8 cellular contexts compared by ENCODE assay signal in genomic region chr12:3168775-3169221, GRCh38.
A peak's percentile ranks its signal among the peaks of the same experiment; 100 is the strongest.
DNase-seq lines count a peak whose midpoint lies in the region; ATAC-seq, FAIRE-seq and TF ChIP-seq lines count a peak whose summit lies in the region.

No MANE protein-coding gene starts in this region.

- RAD21 ChIA-PET in HCT116 (lab: Charles Lee; ENCODE audit: low non-redundant PET in 1 of 2, low total read pairs in 2 of 2, uncharacterized antibody in 2 of 2, unreplicated experiment in 2 of 2) = interaction anchor here in 1 of 2 experiments (0.7 kb wide), 1 partner anchor 128 kb away, joined by 3 read pairs; no protein-coding TSS in a partner anchor

- H2AK5ac ChIP-seq in mesenchymal stem cell (ENCODE audit: low read length, severe bottlenecking) = peak overlapping the region; percentile 95

- H3K4me1 Mint-ChIP-seq in astrocyte (ENCODE audit: low read depth, unreplicated experiment) (peaks cover 64% of the 10 kb centered on the region), glutamatergic neuron (ENCODE audit: low read depth, unreplicated experiment) (peaks cover 73% of the 10 kb centered on the region)

- TF ChIP-seq POLR2A in HCT116 (IDR thresholded peaks at IDR 0.05; ENCODE audit: borderline replicate concordance, extremely low read depth, insufficient read depth, insufficient read length) = no peak

- WGBS in mesenchymal stem cell = 32% methylated on average over 8 of the region's 14 CpGs

- H3K4me3 ChIP-seq in AG04449 (ENCODE audit: low read depth, low read length) = no peak overlapping the region
- peak overlapping the region; percentile 18 to 47 for H3K4me3 ChIP-seq in HCT116 (replicated peaks in 1 of 2; ENCODE audit: low read depth in 1 of 2, low read length in 2 of 2)
- H3K4me3 ChIP-seq in astrocyte (ENCODE audit: insufficient read depth, low read depth, low read length) = no peak overlapping the region
- no peak overlapping the region for H3K4me3 ChIP-seq in mesenchymal stem cell (ENCODE audit: insufficient read depth in 1 of 2, low read depth in 1 of 2, low read length in 2 of 2)

- peaks cover 35% of the 10 kb centered on the region for H3K79me1 ChIP-seq in mesenchymal stem cell (replicated peaks; ENCODE audit: low read length, poor library complexity, severe bottlenecking)

- peak; percentile 90 for ATAC-seq in HCT116
- no peak for ATAC-seq in HG02970 (IDR thresholded peaks at IDR 0.05; ENCODE audit: low FRiP score, unreplicated experiment)
- ATAC-seq in GM18868 (IDR thresholded peaks at IDR 0.05; ENCODE audit: unreplicated experiment) = no peak
- no peak for ATAC-seq in HG03439 (IDR thresholded peaks at IDR 0.05; ENCODE audit: unreplicated experiment)

- H2BK12ac ChIP-seq in mesenchymal stem cell (ENCODE audit: low read length in 2 of 2) = peak overlapping the region in 1 of 2 experiments; percentile 94

- peaks cover 30 to 42% of the 10 kb centered on the region in 2 experiments for H3K4me1 ChIP-seq in HCT116 (ENCODE audit: control insufficient read depth in 1 of 2, insufficient read depth in 2 of 2, low read length in 2 of 2)
- peaks cover 46% of the 10 kb centered on the region for H3K4me1 ChIP-seq in astrocyte (ENCODE audit: insufficient read depth, low read length)
- H3K4me1 ChIP-seq in mesenchymal stem cell (ENCODE audit: control insufficient read depth, insufficient read depth, low read depth, low read length) = peaks cover 54% of the 10 kb centered on the region

- H3K36me3 Mint-ChIP-seq in astrocyte (ENCODE audit: low read depth, unreplicated experiment) (no peaks in the 10 kb centered on the region), glutamatergic neuron (ENCODE audit: unreplicated experiment) (no peaks in the 10 kb centered on the region)

- DNase-seq in AG04449 (ENCODE audit: low read depth, low spot score) (peak; percentile 79), HCT116 (ENCODE audit: low read depth, low spot score) (peak; percentile 72), astrocyte (ENCODE audit: low read depth) (peak; percentile 97), mesenchymal stem cell (peak; percentile 98), glutamatergic neuron (no peak)

- no peak overlapping the region for H4K8ac ChIP-seq in mesenchymal stem cell (ENCODE audit: low read length)

- H3K9me3 Mint-ChIP-seq in astrocyte (ENCODE audit: unreplicated experiment) (no peaks in the 10 kb centered on the region), glutamatergic neuron (ENCODE audit: unreplicated experiment) (peaks cover under 1% of the 10 kb centered on the region)

- peak overlapping the region; percentile 40 for H4K91ac ChIP-seq in mesenchymal stem cell (ENCODE audit: low read length)

- no peaks in the 10 kb centered on the region for H3K36me3 ChIP-seq in HCT116 (ENCODE audit: control insufficient read depth in 1 of 2, insufficient read depth in 2 of 2, low read length in 2 of 2)
- H3K36me3 ChIP-seq in astrocyte (ENCODE audit: insufficient read depth, low read length) = no peaks in the 10 kb centered on the region
- H3K36me3 ChIP-seq in mesenchymal stem cell (ENCODE audit: control insufficient read depth in 1 of 2, insufficient read depth in 2 of 2, low read depth in 1 of 2, low read length in 2 of 2) = peaks cover 0 to 14% of the 10 kb centered on the region in 2 experiments

- CTCF ChIA-PET in AG04449 (lab: Yijun Ruan, JAX) = interaction anchor here (1.0 to 6.9 kb wide), 14 partner anchors 10 to 132 kb away, joined by 3 to 42 read pairs (median 6); no protein-coding TSS in a partner anchor
- CTCF ChIA-PET in HCT116 (lab: Charles Lee) = interaction anchor here (1.2 to 2.5 kb wide), 3 partner anchors 34 to 107 kb away, joined by 3 to 8 read pairs (median 3); no protein-coding TSS in a partner anchor

- TF ChIP-seq CTCF in AG04449 (IDR thresholded peaks at IDR 0.05; ENCODE audit: insufficient read depth, low read length, missing control alignments) = no peak
- TF ChIP-seq CTCF in HCT116 (IDR thresholded peaks at IDR 0.05 in 2 of 3, conservative IDR thresholded peaks at IDR 0.05 in 1 of 3; ENCODE audit: borderline replicate concordance in 1 of 3, insufficient read depth in 1 of 3, low read depth in 2 of 3, low read length in 2 of 3) = no peak
- no peak for TF ChIP-seq CTCF in astrocyte (IDR thresholded peaks at IDR 0.05; ENCODE audit: insufficient read depth, low read depth, low read length)
- no peak for TF ChIP-seq CTCF in glutamatergic neuron (IDR thresholded peaks at IDR 0.05; ENCODE audit: partially characterized antibody, unreplicated experiment)

- H3K27me3 Mint-ChIP-seq in astrocyte (ENCODE audit: low read depth, unreplicated experiment) = no peaks in the 10 kb centered on the region
- peaks cover 4% of the 10 kb centered on the region for H3K27me3 Mint-ChIP-seq in glutamatergic neuron (ENCODE audit: unreplicated experiment)

- H3K4me2 ChIP-seq in HCT116 (ENCODE audit: low read length) = peak overlapping the region; percentile 79
- H3K4me2 ChIP-seq in astrocyte (ENCODE audit: low read length) = peak overlapping the region; percentile 80
- peak overlapping the region; percentile 28 for H3K4me2 ChIP-seq in mesenchymal stem cell (ENCODE audit: low read length, poor library complexity, severe bottlenecking)

- H2BK5ac ChIP-seq in mesenchymal stem cell (ENCODE audit: low read depth, low read length, poor library complexity, severe bottlenecking) = no peak overlapping the region

- peak overlapping the region; percentile 82 for H3K27ac Mint-ChIP-seq in astrocyte (ENCODE audit: unreplicated experiment)
- no peak overlapping the region for H3K27ac Mint-ChIP-seq in glutamatergic neuron (ENCODE audit: unreplicated experiment)

- H3K27me3 ChIP-seq in HCT116 (ENCODE audit: insufficient read depth, low read length) = no peaks in the 10 kb centered on the region
- no peaks in the 10 kb centered on the region for H3K27me3 ChIP-seq in astrocyte (ENCODE audit: insufficient read depth, low read length)
- no peaks in the 10 kb centered on the region for H3K27me3 ChIP-seq in mesenchymal stem cell (ENCODE audit: control insufficient read depth in 1 of 2, insufficient read depth in 1 of 2, low read length in 2 of 2)

- no peak overlapping the region for H2BK15ac ChIP-seq in mesenchymal stem cell (ENCODE audit: low read depth, poor library complexity, severe bottlenecking)

- H4K20me1 ChIP-seq in HCT116 (ENCODE audit: insufficient read depth) (no peaks in the 10 kb centered on the region), astrocyte (ENCODE audit: insufficient read depth, low read length) (peaks cover 6% of the 10 kb centered on the region)

- H3K9me3 ChIP-seq in HCT116 (ENCODE audit: control insufficient read depth in 1 of 2, insufficient read depth in 1 of 2, low read depth in 1 of 2, low read length in 2 of 2) (no peaks in the 10 kb centered on the region), astrocyte (ENCODE audit: insufficient read depth, low read depth, low read length) (no peaks in the 10 kb centered on the region), mesenchymal stem cell (ENCODE audit: control insufficient read depth, low read length) (no peaks in the 10 kb centered on the region)

- no peaks in the 10 kb centered on the region for H3K9me2 ChIP-seq in HCT116 (ENCODE audit: insufficient read depth)

- H3K14ac ChIP-seq in mesenchymal stem cell (ENCODE audit: low read length in 2 of 2) = peak overlapping the region in 1 of 2 experiments; percentile 35

- H3K27ac ChIP-seq in HCT116 (ENCODE audit: low read depth, low read length) (peak overlapping the region; percentile 46), astrocyte (ENCODE audit: low read depth, low read length) (peak overlapping the region; percentile 94), mesenchymal stem cell (ENCODE audit: low read length, poor library complexity, severe bottlenecking) (peak overlapping the region; percentile 67)

- peak overlapping the region; percentile 64 for H3K4me3 Mint-ChIP-seq in astrocyte (ENCODE audit: unreplicated experiment)
- no peak overlapping the region for H3K4me3 Mint-ChIP-seq in glutamatergic neuron (ENCODE audit: unreplicated experiment)

- no peak overlapping the region for H3K4ac ChIP-seq in mesenchymal stem cell (ENCODE audit: low read depth in 1 of 2, low read length in 2 of 2)

- peak overlapping the region in 1 of 2 experiments; percentile 14 for H3K23ac ChIP-seq in mesenchymal stem cell (ENCODE audit: low read length in 2 of 2)

- no peak overlapping the region for H2BK120ac ChIP-seq in mesenchymal stem cell (ENCODE audit: low read depth, low read length)

- POLR2A ChIA-PET in AG04449 (lab: Yijun Ruan, JAX) (no interaction called here), HCT116 (lab: Charles Lee) (interaction anchor here (1.2 kb wide), 1 partner anchor 33 kb away, joined by 3 read pairs; no protein-coding TSS in a partner anchor)

- H2AFZ ChIP-seq in HCT116 (ENCODE audit: low read depth, low read length, poor library complexity, severe bottlenecking) = no peak overlapping the region
- peak overlapping the region; percentile 11 for H2AFZ ChIP-seq in astrocyte (ENCODE audit: low read depth, low read length)
- H2AFZ ChIP-seq in mesenchymal stem cell (ENCODE audit: low read depth, low read length) = no peak overlapping the region

- FAIRE-seq in astrocyte (lab: Jason Lieb, UNC) = peak; percentile 83

- no TSS peak for BruUV-seq in HCT116 (replicated peaks; lab: Mats Ljungman, UMichigan)

- peak overlapping the region; percentile 70 to 84 for H3K18ac ChIP-seq in mesenchymal stem cell (ENCODE audit: low read depth in 1 of 2, low read length in 2 of 2)

- H3K9ac ChIP-seq in HCT116 (ENCODE audit: low read length) (peak overlapping the region; percentile 53), astrocyte (ENCODE audit: low read length) (peak overlapping the region; percentile 83), mesenchymal stem cell (ENCODE audit: low read length) (peak overlapping the region; percentile 50)

- TF ChIP-seq RAD21 in HCT116 (IDR thresholded peaks at IDR 0.05; ENCODE audit: low read depth) = no peak

- H3K79me2 ChIP-seq in HCT116 (ENCODE audit: insufficient read depth, low read length) (no peaks in the 10 kb centered on the region), astrocyte (ENCODE audit: insufficient read depth, low read length) (peaks cover 18% of the 10 kb centered on the region)

- intact Hi-C loops in HCT116 (cut with micrococcal nuclease) = no loop called here

TF ChIP-seq in HCT116, 20 proteins besides CTCF, POLR2A, EP300 and RAD21 (continues in another document):
- TF ChIP-seq SIN3A (IDR thresholded peaks at IDR 0.05; ENCODE audit: low read depth) (no peak), JUND (IDR thresholded peaks at IDR 0.05) (peak; percentile 56), SP1 (IDR thresholded peaks at IDR 0.05; ENCODE audit: low read depth) (peak; percentile 21; the same call in 1 of the 2 replicates), POLR2AphosphoS5 (IDR thresholded peaks at IDR 0.05; ENCODE audit: low read depth, low read length) (peak; percentile 38; the same call in 1 of the 2 replicates), CBX3 (IDR thresholded peaks at IDR 0.05; ENCODE audit: low read depth) (no peak), ZFX (IDR thresholded peaks at IDR 0.05) (no peak), ELF1 (IDR thresholded peaks at IDR 0.05; ENCODE audit: borderline replicate concordance, low read depth) (no peak), ATF3 (IDR thresholded peaks at IDR 0.05) (no peak), SRF (IDR thresholded peaks at IDR 0.05; ENCODE audit: low read depth) (no peak)

Comparison
In these comparisons a context has a peak if more than half of its experiments do, and no peak if none do; other contexts are left out.
1. H3K4me3 ChIP-seq: peak in HCT116 (2 of 2); none in AG04449 (single experiment), astrocyte (single experiment) and mesenchymal stem cell (0 of 2).
2. H3K4me2 ChIP-seq: peak in every context shown above with its lines; median percentile 80 in astrocyte; 79 in HCT116; 28 in mesenchymal stem cell.
3. Peak in every context shown above with its lines, with median percentiles within 50 percentile points of each other: H3K27ac ChIP-seq and H3K9ac ChIP-seq.